25 cellular contexts compared by ENCODE assay signal in the genomic region with DNA sequence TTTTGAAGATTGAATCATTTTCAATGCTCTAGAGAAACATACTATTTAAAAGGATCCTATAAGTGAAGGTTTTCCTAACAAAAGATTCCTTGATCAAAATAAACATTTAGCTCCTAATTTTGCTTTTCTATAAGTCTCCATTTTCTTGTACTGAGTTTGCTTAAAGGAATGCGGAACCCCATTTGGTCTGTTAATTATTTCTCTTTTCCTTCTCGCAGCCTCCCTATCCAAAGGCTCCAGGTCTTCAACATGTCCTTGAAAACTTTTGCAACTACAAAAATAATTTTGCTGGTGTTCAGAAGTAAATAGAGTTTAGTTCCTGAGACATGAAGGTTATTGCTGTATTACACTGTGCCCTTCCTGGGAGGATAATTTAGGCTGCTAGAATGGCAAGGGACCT.
"Had no signal": no experiment of that assay in that cellular context is flagged by ENCODE, and none has a peak within 500 bp of the region (broad histone marks: within the 10 kb centered on the region; RNA-seq: fewer than 3 reads in every experiment).

No MANE protein-coding gene starts in this region.

- H3K9me3 ChIP-seq: mucosa of descending colon, prostate gland, sigmoid colon, stomach, testis, tibial artery had no signal

- H3K27me3 Mint-ChIP-seq: memory B cell; naive B cell; natural killer cell treated with Interleukin-12 subunit alpha and Interleukin-12 subunit beta and Interleukin-15 and Interleukin-18, amount 100 ng/mL, for 72 hours; type B pancreatic cell had no signal

- H3K36me3 ChIP-seq: prostate gland had no signal

- H3K4me3 Mint-ChIP-seq: memory B cell; mesothelial cell of epicardium; naive B cell; natural killer cell treated with Interleukin-12 subunit alpha and Interleukin-12 subunit beta and Interleukin-15 and Interleukin-18, amount 100 ng/mL, for 72 hours; stimulated activated effector memory CD8-positive, alpha-beta T cell treated with anti-CD3 and anti-CD28 coated beads, Interleukin-12 subunit alpha, Interleukin-12 subunit beta, amount 100 ng/mL, for 72 hours; type B pancreatic cell had no signal

- DNase-seq: central memory CD4-positive, alpha-beta T cell; dorsolateral prefrontal cortex; effector CD4-positive, alpha-beta T cell; kidney; mucosa of descending colon; naive B cell; nucleus accumbens; right cardiac atrium; sigmoid colon; stimulated activated CD4-positive, alpha-beta T cell treated with anti-CD3 and anti-CD28 coated beads, Interleukin-2, amount 100 ng/mL, for 24 hours; stimulated activated CD4-positive, alpha-beta T cell treated with anti-CD3 and anti-CD28 coated beads, Interleukin-4, amount 100 ng/mL, for 24 hours; stimulated activated naive CD4-positive, alpha-beta T cell treated with Interleukin-2 at 50 U/mL for 16 hours; stomach; testis; tibial artery had no signal

- H3K27me3 ChIP-seq: dorsolateral prefrontal cortex, hepatocyte, sigmoid colon, stomach, testis, tibial artery had no signal

- H3K4me3 ChIP-seq: dorsolateral prefrontal cortex, hepatocyte, lung, mucosa of descending colon, prostate gland, sigmoid colon, stomach, testis, tibial artery had no signal

- H3K27ac ChIP-seq: dorsolateral prefrontal cortex, hepatocyte, parathyroid adenoma, prostate gland, sigmoid colon, stomach, testis, tibial artery had no signal

- ATAC-seq: left lobe of liver; mucosa of descending colon; natural killer cell treated with Interleukin-12 subunit alpha and Interleukin-12 subunit beta and Interleukin-15 and Interleukin-18, amount 100 ng/mL, for 72 hours; right cardiac atrium; stimulated activated effector memory CD8-positive, alpha-beta T cell treated with anti-CD3 and anti-CD28 coated beads, Interleukin-12 subunit alpha, Interleukin-12 subunit beta, amount 100 ng/mL, for 72 hours had no signal

- H3K4me1 ChIP-seq: parathyroid adenoma, prostate gland, testis, tibial artery had no signal

- H3K36me3 Mint-ChIP-seq: natural killer cell treated with Interleukin-12 subunit alpha and Interleukin-12 subunit beta and Interleukin-15 and Interleukin-18, amount 100 ng/mL, for 72 hours had no signal

- H3K27ac Mint-ChIP-seq: memory B cell; mesothelial cell of epicardium; natural killer cell treated with Interleukin-12 subunit alpha and Interleukin-12 subunit beta and Interleukin-15 and Interleukin-18, amount 100 ng/mL, for 72 hours; stimulated activated effector memory CD8-positive, alpha-beta T cell treated with anti-CD3 and anti-CD28 coated beads, Interleukin-12 subunit alpha, Interleukin-12 subunit beta, amount 100 ng/mL, for 72 hours; type B pancreatic cell had no signal

- H3K9me3 Mint-ChIP-seq: memory B cell; mesothelial cell of epicardium; naive B cell; natural killer cell treated with Interleukin-12 subunit alpha and Interleukin-12 subunit beta and Interleukin-15 and Interleukin-18, amount 100 ng/mL, for 72 hours; stimulated activated effector memory CD8-positive, alpha-beta T cell treated with anti-CD3 and anti-CD28 coated beads, Interleukin-12 subunit alpha, Interleukin-12 subunit beta, amount 100 ng/mL, for 72 hours; type B pancreatic cell had no signal

- H3K4me1 Mint-ChIP-seq: memory B cell; mesothelial cell of epicardium; naive B cell; stimulated activated effector memory CD8-positive, alpha-beta T cell treated with anti-CD3 and anti-CD28 coated beads, Interleukin-12 subunit alpha, Interleukin-12 subunit beta, amount 100 ng/mL, for 72 hours had no signal
